21 cellular contexts compared by ENCODE assay signal in genomic region chr18:27793013-27793412, GRCh38.
DNase-seq lines count a peak whose midpoint lies in the region; ATAC-seq and TF ChIP-seq lines count a peak whose summit lies in the region.
"Had no signal": no experiment of that assay in that cellular context is flagged by ENCODE, and none has a peak within 500 bp of the region (broad histone marks: within the 10 kb centered on the region; RNA-seq: fewer than 3 reads in every experiment).

No MANE protein-coding gene starts in this region.

- intact Hi-C loops in adrenal gland (cut with DNase I), result no loop called here

- DNase-seq in NCI-H510A treated with DMSO at 0.1 percent for 48 hours (lab: John Stamatoyannopoulos, UW) (peak; percentile 83), NCI-H510A (lab: John Stamatoyannopoulos, UW) (no peak), MV-4-11 (lab: John Stamatoyannopoulos, UW) (peak; percentile 1), adrenal gland (no peak), NCI-H187 (lab: John Stamatoyannopoulos, UW) (no peak), Kasumi-1 (lab: John Stamatoyannopoulos, UW) (no peak)
- DNase-seq: C1 segment of cervical spinal cord; DMS 273 treated with DMSO at 0.1 percent for 48 hours; GM23248; KG1; NCI-H1048; NCI-H1694 treated with DMSO at 0.1 percent for 48 hours; NCI-H526 treated with DMSO at 0.1 percent for 48 hours; NK-92 treated with Interleukin-12 subunit alpha and Interleukin-12 subunit beta, amount 100 ng/mL, for 24 hours; SHP77; SK-N-SH; T-cell had no signal

- TF ChIP-seq CTCF in adrenal gland (IDR thresholded peaks at IDR 0.05), result no peak

- H3K27ac ChIP-seq in ectodermal cell (ENCODE audit: insufficient read depth, low read depth, low read length, poor library complexity, severe bottlenecking) (peak overlapping the region; percentile 13), adrenal gland (no peak overlapping the region)
- H3K27ac ChIP-seq: A549, GM23248 had no signal

- 90 to 96% methylated on average over 2 of the region's 2 CpGs for WGBS in ectodermal cell, 2 experiments
- 86 to 95% (median 90%) methylated on average over 2 of the region's 2 CpGs for WGBS in adrenal gland, 4 donors

- no peak for ATAC-seq in HG02884 (IDR thresholded peaks at IDR 0.05; ENCODE audit: unreplicated experiment)
- ATAC-seq: A549, HCT116, T-cell had no signal

- H3K36me3 ChIP-seq in ectodermal cell (ENCODE audit: control insufficient read depth, insufficient read depth, low read length) (no peaks in the 10 kb centered on the region), adrenal gland (replicated peaks in 1 of 2) (no peaks in the 10 kb centered on the region)

- H3K27me3 ChIP-seq in ectodermal cell (ENCODE audit: control insufficient read depth, insufficient read depth, low read length, poor library complexity, severe bottlenecking) (no peaks in the 10 kb centered on the region), adrenal gland (no peaks in the 10 kb centered on the region)

- TF ChIP-seq POLR2A in adrenal gland (IDR thresholded peaks at IDR 0.05), result no peak

- peaks cover 9% of the 10 kb centered on the region for H3K4me1 ChIP-seq in ectodermal cell (ENCODE audit: control insufficient read depth, insufficient read depth, low read length)
- H3K4me1 ChIP-seq in adrenal gland (replicated peaks in 1 of 2), result no peaks in the 10 kb centered on the region
- H3K4me1 ChIP-seq: A549 had no signal

- no peaks in the 10 kb centered on the region for H3K9me3 ChIP-seq in ectodermal cell (ENCODE audit: control insufficient read depth, low read length)
- peaks cover 0 to 7% (median 0%) of the 10 kb centered on the region in 3 donors for H3K9me3 ChIP-seq in adrenal gland (replicated peaks in 1 of 3)
- H3K9me3 ChIP-seq: A549, SK-N-SH had no signal

- no peak overlapping the region for H3K4me3 ChIP-seq in ectodermal cell (ENCODE audit: insufficient read depth, low read depth, low read length)
- H3K4me3 ChIP-seq in adrenal gland, result no peak overlapping the region
- H3K4me3 ChIP-seq: A549, GM23248 had no signal

Comparison
In these comparisons a context has a peak if more than half of its experiments do, and no peak if none do; other contexts are left out.
1. DNase-seq: peak in NCI-H510A treated with DMSO at 0.1 percent for 48 hours (single experiment) and MV-4-11 (single experiment); none in NCI-H510A (single experiment), adrenal gland (0 of 7), NCI-H187 (0 of 2) and Kasumi-1 (0 of 2).